In the genomic region with DNA sequence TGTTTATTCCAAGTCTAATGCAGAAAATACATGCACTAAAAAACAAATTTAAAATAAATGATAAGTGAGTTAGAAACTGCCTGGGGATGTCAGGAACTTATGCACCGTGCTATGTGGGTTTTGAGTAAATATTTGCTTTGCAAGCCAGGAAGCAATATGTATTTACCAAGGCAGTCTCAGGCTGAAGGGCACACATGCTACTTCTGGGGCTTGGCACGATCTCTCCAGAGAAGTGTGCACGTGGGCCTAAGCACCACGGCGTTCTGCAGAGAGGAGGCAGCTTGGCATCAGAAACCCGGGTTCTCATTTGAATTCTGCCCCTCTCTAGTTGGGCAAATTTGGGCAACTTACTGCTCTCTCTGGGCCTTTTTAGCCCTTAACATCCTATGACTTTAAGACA, we compare ENCODE assay signal across 19 cellular contexts.
DNase-seq lines count a peak whose midpoint lies in the region; ATAC-seq, FAIRE-seq and TF ChIP-seq lines count a peak whose summit lies in the region.
"Had no signal": no experiment of that assay in that cellular context is flagged by ENCODE, and none has a peak within 500 bp of the region (broad histone marks: within the 10 kb centered on the region; RNA-seq: fewer than 3 reads in every experiment).

No MANE protein-coding gene starts in this region.

- H3K27me3 ChIP-seq in left ventricle myocardium inferior (ENCODE audit: low read depth) (no peaks in the 10 kb centered on the region), endothelial cell of umbilical vein (ENCODE audit: control insufficient read depth in 2 of 2, insufficient read depth in 2 of 2, low read length in 2 of 2) (no peaks in the 10 kb centered on the region), upper lobe of left lung (no peaks in the 10 kb centered on the region)

- no peak overlapping the region for H3K4me2 ChIP-seq in endothelial cell of umbilical vein (ENCODE audit: insufficient read depth, low read length)

- no peak for ATAC-seq in Right ventricle myocardium inferior
- ATAC-seq in upper lobe of left lung (ENCODE audit: low FRiP score in 2 of 2): peak; percentile 18 to 65
- no peak for ATAC-seq in esophagus mucosa
- ATAC-seq in HG02938 (IDR thresholded peaks at IDR 0.05; ENCODE audit: unreplicated experiment): no peak
- ATAC-seq: stimulated activated naive CD8-positive, alpha-beta T cell treated with anti-CD3 and anti-CD28 coated beads, Interleukin-15, Interleukin-2, amounts not matched to agents 100 U/mL and 50 U/mL, for 24 hours had no signal

- intact Hi-C loops in left ventricle myocardium inferior (cut with micrococcal nuclease) (no loop called here), Right ventricle myocardium inferior (cut with DNase I) (no loop called here), endothelial cell of umbilical vein (cut with micrococcal nuclease) (no loop called here)

- dilution Hi-C loops in endothelial cell of umbilical vein (cut with MboI; ENCODE audit: extremely low pct_ligation_motif_present, low sequenced_read_pairs): no loop called here

- CTCF ChIA-PET in endothelial cell of umbilical vein (lab: Charles Lee): interaction anchor here (0.7 kb wide), 1 partner anchor 9 kb away, joined by 3 read pairs; no protein-coding TSS in a partner anchor

- TF ChIP-seq CTCF in left ventricle myocardium inferior (IDR thresholded peaks at IDR 0.05; ENCODE audit: borderline replicate concordance) (peak; percentile 17), endothelial cell of umbilical vein (IDR thresholded peaks at IDR 0.05; ENCODE audit: extremely low read depth in 1 of 2, insufficient read depth in 1 of 2, low read depth in 1 of 2, low read length in 2 of 2) (no peak), upper lobe of left lung (IDR thresholded peaks at IDR 0.05) (no peak)

- DNase-seq in left ventricle myocardium inferior (peak; percentile 35), Right ventricle myocardium inferior (ENCODE audit: missing footprints) (no peak), NCI-H345 (lab: John Stamatoyannopoulos, UW) (peak; percentile 69), endothelial cell of umbilical vein (ENCODE audit: low read depth, low spot score) (no peak), upper lobe of left lung (peak in 1 of 2 donors; percentile 72)
- DNase-seq in stimulated activated naive CD4-positive, alpha-beta T cell (lab: John Stamatoyannopoulos, UW): no peak
- DNase-seq: activated CD4-positive, alpha-beta T cell treated with anti-CD3 and anti-CD28 coated beads for 1 hour; activated naive CD4-positive, alpha-beta T cell treated with Interleukin-2 at 50 U/mL for 16 hours; COR-L47; dermis blood vessel endothelial cell; KG1; NK-92 treated with Interleukin-12 subunit alpha and Interleukin-12 subunit beta, amount 100 ng/mL, for 24 hours; posterior cingulate gyrus; SIG-M5; stimulated activated naive CD8-positive, alpha-beta T cell treated with anti-CD3 and anti-CD28 coated beads, Interleukin-15, Interleukin-2, amounts not matched to agents 100 U/mL and 50 U/mL, for 24 hours; T-helper 2 cell had no signal

- peaks cover 41% of the 10 kb centered on the region for H3K4me1 ChIP-seq in left ventricle myocardium inferior
- peaks cover 26% of the 10 kb centered on the region for H3K4me1 ChIP-seq in endothelial cell of umbilical vein (ENCODE audit: control insufficient read depth, extremely low read depth, insufficient read depth, low read length)
- H3K4me1 ChIP-seq in upper lobe of left lung: peaks cover 0 to 12% (median 4%) of the 10 kb centered on the region in 4 donors

- H3K36me3 ChIP-seq in left ventricle myocardium inferior (no peaks in the 10 kb centered on the region), endothelial cell of umbilical vein (ENCODE audit: control insufficient read depth in 2 of 2, extremely low read depth in 1 of 2, insufficient read depth in 2 of 2, low read length in 2 of 2) (no peaks in the 10 kb centered on the region), upper lobe of left lung (no peaks in the 10 kb centered on the region)

- H3K9ac ChIP-seq in endothelial cell of umbilical vein (replicated peaks; ENCODE audit: extremely low read depth, insufficient read depth, low read length): no peak overlapping the region

- no peak overlapping the region for H3K4me3 ChIP-seq in left ventricle myocardium inferior
- H3K4me3 ChIP-seq in endothelial cell of umbilical vein (replicated peaks in 1 of 3; ENCODE audit: insufficient read depth in 1 of 3, low read depth in 1 of 3, low read length in 3 of 3): no peak overlapping the region
- H3K4me3 ChIP-seq in upper lobe of left lung: no peak overlapping the region

- no peaks in the 10 kb centered on the region for H3K79me2 ChIP-seq in endothelial cell of umbilical vein (ENCODE audit: control insufficient read depth, insufficient read depth, low read length)

- no peaks in the 10 kb centered on the region for H4K20me1 ChIP-seq in endothelial cell of umbilical vein (replicated peaks; ENCODE audit: control insufficient read depth, extremely low read depth, insufficient read depth, low read length)

- TF ChIP-seq EP300 in upper lobe of left lung (IDR thresholded peaks at IDR 0.05): no peak

- no peaks in the 10 kb centered on the region for H3K9me1 ChIP-seq in endothelial cell of umbilical vein (replicated peaks; ENCODE audit: control insufficient read depth, extremely low read depth, insufficient read depth, low read length)

- H3K27ac ChIP-seq in left ventricle myocardium inferior (replicated peaks): peak overlapping the region; percentile 62
- H3K27ac ChIP-seq in endothelial cell of umbilical vein (ENCODE audit: insufficient read depth, low read depth, low read length): no peak overlapping the region
- no peak overlapping the region for H3K27ac ChIP-seq in upper lobe of left lung

- no peak overlapping the region for H2AFZ ChIP-seq in endothelial cell of umbilical vein (ENCODE audit: low read depth, low read length)

- no TSS peak for BruUV-seq in endothelial cell of umbilical vein (replicated peaks; lab: Mats Ljungman, UMichigan)

- POLR2A ChIA-PET in endothelial cell of umbilical vein (lab: Charles Lee): no interaction called here

- H3K9me3 ChIP-seq in left ventricle myocardium inferior (replicated peaks) (no peaks in the 10 kb centered on the region), endothelial cell of umbilical vein (replicated peaks; ENCODE audit: control insufficient read depth, insufficient read depth, low read length) (no peaks in the 10 kb centered on the region), upper lobe of left lung (no peaks in the 10 kb centered on the region)

- TF ChIP-seq POLR2A in endothelial cell of umbilical vein (IDR thresholded peaks at IDR 0.05; ENCODE audit: low read depth, low read length): no peak
- TF ChIP-seq POLR2A in upper lobe of left lung (IDR thresholded peaks at IDR 0.05): no peak

- WGBS in upper lobe of left lung, 2 donors: 66 to 68% methylated on average over 6 of the region's 6 CpGs

- FAIRE-seq in endothelial cell of umbilical vein (lab: Jason Lieb, UNC): peak; percentile 72
- FAIRE-seq: GM18507 had no signal

TF ChIP-seq in endothelial cell of umbilical vein, 7 proteins besides CTCF, POLR2A, EP300 and RAD21:
- TF ChIP-seq MYC (IDR thresholded peaks at IDR 0.05; ENCODE audit: low read depth, low read length) (no peak), GATA2 (IDR thresholded peaks at IDR 0.05; ENCODE audit: insufficient read depth, insufficient read length, low read depth, low read length) (no peak), POLR2AphosphoS5 (IDR thresholded peaks at IDR 0.05; ENCODE audit: insufficient read depth, low read depth, low read length) (no peak), EZH2 (IDR thresholded peaks at IDR 0.05; ENCODE audit: borderline replicate concordance, low read depth, low read length, severe bottlenecking) (no peak), FOS (IDR thresholded peaks at IDR 0.05; ENCODE audit: borderline replicate concordance, insufficient read depth, low read length) (no peak), JUN (IDR thresholded peaks at IDR 0.05; ENCODE audit: borderline replicate concordance, insufficient read depth, insufficient read length, low read depth) (no peak)
- TF ChIP-seq, protein P1, sequence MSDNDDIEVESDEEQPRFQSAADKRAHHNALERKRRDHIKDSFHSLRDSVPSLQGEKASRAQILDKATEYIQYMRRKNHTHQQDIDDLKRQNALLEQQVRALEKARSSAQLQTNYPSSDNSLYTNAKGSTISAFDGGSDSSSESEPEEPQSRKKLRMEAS (IDR thresholded peaks at IDR 0.05; ENCODE audit: insufficient read depth, insufficient read length): no peak

Comparison
In these comparisons a context has a peak if more than half of its experiments do, and no peak if none do; other contexts are left out.
1. DNase-seq: peak in left ventricle myocardium inferior (single experiment) and NCI-H345 (single experiment); none in Right ventricle myocardium inferior (single experiment), endothelial cell of umbilical vein (single experiment) and stimulated activated naive CD4-positive, alpha-beta T cell (0 of 6).
2. ATAC-seq: peak in upper lobe of left lung (2 of 2); none in Right ventricle myocardium inferior (single experiment), esophagus mucosa (single experiment) and HG02938 (single experiment).